In genomic region chr7:146736446-146737190, GRCh38 we compare ENCODE assay signal across 20 cellular contexts.
DNase-seq lines count a peak whose midpoint lies in the region; ATAC-seq and TF ChIP-seq lines count a peak whose summit lies in the region.
"Had no signal": no experiment of that assay in that cellular context is flagged by ENCODE, and none has a peak within 500 bp of the region (broad histone marks: within the 10 kb centered on the region; RNA-seq: fewer than 3 reads in every experiment).

No MANE protein-coding gene starts in this region.

- no peaks in the 10 kb centered on the region for H3K36me3 Mint-ChIP-seq in neural crest cell (ENCODE audit: low read depth)
- H3K36me3 Mint-ChIP-seq in activated CD4-positive, alpha-beta T cell treated with anti-CD3 and anti-CD28 coated beads for 36 hours (ENCODE audit: low read depth) = no peaks in the 10 kb centered on the region
- H3K36me3 Mint-ChIP-seq: naive B cell; stimulated activated naive B cell treated with anti-CD40 and anti-IgM and Interleukin-4, amounts not matched to agents 10 μg/mL and 1 μg/mL and 100 μg/mL, for 72 hours had no signal

- no peak overlapping the region for H3K27ac ChIP-seq in VCaP
- H3K27ac ChIP-seq: heart right ventricle, right lobe of liver had no signal

- no peak overlapping the region for H3K27ac Mint-ChIP-seq in neural crest cell (ENCODE audit: unreplicated experiment)
- H3K27ac Mint-ChIP-seq in activated CD4-positive, alpha-beta T cell treated with anti-CD3 and anti-CD28 coated beads for 36 hours = no peak overlapping the region
- H3K27ac Mint-ChIP-seq: naive B cell; stimulated activated naive B cell treated with anti-CD40 and anti-IgM and Interleukin-4, amounts not matched to agents 10 μg/mL and 1 μg/mL and 100 μg/mL, for 72 hours had no signal

- intact Hi-C loops in activated CD4-positive, alpha-beta T cell treated with anti-CD3 and anti-CD28 coated beads for 36 hours (cut with DNase I, micrococcal nuclease) = no loop called here

- peaks cover 4% of the 10 kb centered on the region for H3K9me3 Mint-ChIP-seq in neural crest cell
- H3K9me3 Mint-ChIP-seq in activated CD4-positive, alpha-beta T cell treated with anti-CD3 and anti-CD28 coated beads for 36 hours (ENCODE audit: low read depth) = peaks cover 11% of the 10 kb centered on the region

- CTCF ChIA-PET in activated CD4-positive, alpha-beta T cell treated with anti-CD3 and anti-CD28 coated beads for 36 hours (lab: Charles Lee) = no interaction called here

- TF ChIP-seq CTCF in VCaP (conservative IDR thresholded peaks at IDR 0.05) = peak; percentile 79
- TF ChIP-seq CTCF in neural crest cell (conservative IDR thresholded peaks at IDR 0.05) = peak; percentile 51

- no peak for ATAC-seq in HG03439 (IDR thresholded peaks at IDR 0.05; ENCODE audit: unreplicated experiment)
- no peak for ATAC-seq in activated CD4-positive, alpha-beta T cell treated with anti-CD3 and anti-CD28 coated beads for 36 hours
- no peak for ATAC-seq in GM19397 (IDR thresholded peaks at IDR 0.05; ENCODE audit: unreplicated experiment)
- ATAC-seq: GM12878; heart right ventricle; left ventricle myocardium superior; right lobe of liver; stimulated activated naive B cell treated with anti-CD40 and anti-IgM and Interleukin-4, amounts not matched to agents 10 μg/mL and 1 μg/mL and 100 μg/mL, for 72 hours had no signal

- peak; percentile 17 for DNase-seq in ELR (ENCODE audit: low read depth)
- DNase-seq in NAMALWA (ENCODE audit: low spot score) = peak; percentile 19
- no peak for DNase-seq in neural crest cell (ENCODE audit: low read depth, low spot score)
- no peak for DNase-seq in NCI-H187 treated with DMSO at 0.1 percent for 48 hours (lab: John Stamatoyannopoulos, UW)
- DNase-seq in activated CD4-positive, alpha-beta T cell treated with anti-CD3 and anti-CD28 coated beads for 36 hours = no peak
- DNase-seq: activated CD4-positive, alpha-beta T cell treated with anti-CD3 and anti-CD28 coated beads, Interleukin-2, amount 50 U/mL, for 4 hours; C1 segment of cervical spinal cord; central memory CD4-positive, alpha-beta T cell; heart right ventricle; left ventricle myocardium superior; naive B cell; NCI-H1048; NCI-H2227 treated with DMSO at 0.1 percent for 48 hours; right lobe of liver; stimulated activated naive B cell treated with anti-CD40 and anti-IgM and Interleukin-4, amounts not matched to agents 10 μg/mL and 1 μg/mL and 100 μg/mL, for 72 hours; T1000 had no signal

- H3K4me3 Mint-ChIP-seq in neural crest cell = no peak overlapping the region
- no peak overlapping the region for H3K4me3 Mint-ChIP-seq in activated CD4-positive, alpha-beta T cell treated with anti-CD3 and anti-CD28 coated beads for 36 hours
- H3K4me3 Mint-ChIP-seq: naive B cell; stimulated activated naive B cell treated with anti-CD40 and anti-IgM and Interleukin-4, amounts not matched to agents 10 μg/mL and 1 μg/mL and 100 μg/mL, for 72 hours had no signal

- no peaks in the 10 kb centered on the region for H3K27me3 Mint-ChIP-seq in neural crest cell (ENCODE audit: low read depth)
- H3K27me3 Mint-ChIP-seq in activated CD4-positive, alpha-beta T cell treated with anti-CD3 and anti-CD28 coated beads for 36 hours = no peaks in the 10 kb centered on the region
- H3K27me3 Mint-ChIP-seq: naive B cell; stimulated activated naive B cell treated with anti-CD40 and anti-IgM and Interleukin-4, amounts not matched to agents 10 μg/mL and 1 μg/mL and 100 μg/mL, for 72 hours had no signal

- no peaks in the 10 kb centered on the region for H3K4me1 Mint-ChIP-seq in neural crest cell
- H3K4me1 Mint-ChIP-seq in activated CD4-positive, alpha-beta T cell treated with anti-CD3 and anti-CD28 coated beads for 36 hours = no peaks in the 10 kb centered on the region
- H3K4me1 Mint-ChIP-seq: naive B cell; stimulated activated naive B cell treated with anti-CD40 and anti-IgM and Interleukin-4, amounts not matched to agents 10 μg/mL and 1 μg/mL and 100 μg/mL, for 72 hours had no signal

- POLR2A ChIA-PET in activated CD4-positive, alpha-beta T cell treated with anti-CD3 and anti-CD28 coated beads for 36 hours (lab: Charles Lee) = no interaction called here

Comparison
In these comparisons a context has a peak if more than half of its experiments do, and no peak if none do; other contexts are left out.
1. DNase-seq: peak in ELR (single experiment) and NAMALWA (single experiment); none in neural crest cell (single experiment), NCI-H187 treated with DMSO at 0.1 percent for 48 hours (single experiment) and activated CD4-positive, alpha-beta T cell treated with anti-CD3 and anti-CD28 coated beads for 36 hours (single experiment).